In the genomic region with DNA sequence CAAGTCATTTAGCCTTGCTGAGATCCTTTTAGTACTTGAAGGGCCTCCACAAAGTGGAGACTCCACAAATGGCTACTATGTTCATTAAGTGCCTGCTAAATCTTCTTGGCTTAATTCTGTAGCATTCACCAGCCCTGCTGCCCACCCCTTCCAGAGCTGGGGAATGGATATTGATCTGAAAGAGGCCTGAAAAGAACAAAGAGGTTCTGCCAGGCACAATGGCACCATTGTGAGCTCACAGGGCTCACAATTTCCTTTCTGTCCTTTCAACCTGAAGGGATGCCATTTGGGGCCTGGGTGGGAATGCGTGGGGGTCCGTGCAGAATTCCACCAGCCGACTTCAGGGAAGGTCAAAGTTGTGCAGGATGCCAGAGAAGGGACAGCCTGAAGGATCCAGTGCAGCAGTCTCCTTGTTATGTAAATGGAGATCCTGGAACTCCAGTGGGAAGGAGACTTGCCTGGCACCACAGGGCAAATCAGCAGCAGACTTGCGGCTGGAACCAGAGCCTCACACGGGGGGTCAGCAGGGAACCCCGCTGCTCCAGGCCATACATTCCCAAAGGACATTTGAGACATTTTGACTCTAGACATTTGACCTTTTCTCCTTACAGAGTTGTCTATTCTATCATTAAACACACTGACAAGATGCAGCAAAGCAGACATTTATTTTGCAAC, we compare ENCODE assay signal across 18 cellular contexts. TPM values are rescaled to one million over a fixed set of nuclear protein-coding genes. Genes with fewer than 3 reads are reported as not detected.
DNase-seq lines count a peak whose midpoint lies in the region; ATAC-seq, FAIRE-seq and TF ChIP-seq lines count a peak whose summit lies in the region.
"Had no signal": no experiment of that assay in that cellular context is flagged by ENCODE, and none has a peak within 500 bp of the region (broad histone marks: within the 10 kb centered on the region; RNA-seq: fewer than 3 reads in every experiment).

No MANE protein-coding gene starts in this region.

- no peaks in the 10 kb centered on the region for H3K79me2 ChIP-seq in H1 (ENCODE audit: control insufficient read depth in 1 of 2, insufficient read depth in 2 of 2, low read length in 2 of 2)

- no peaks in the 10 kb centered on the region for H3K9me3 ChIP-seq in IMR-90 (ENCODE audit: control insufficient read depth, insufficient read depth, low read length)
- no peaks in the 10 kb centered on the region for H3K9me3 ChIP-seq in H1 (ENCODE audit: insufficient read depth in 2 of 2, low read depth in 1 of 2, low read length in 1 of 2)
- no peaks in the 10 kb centered on the region for H3K9me3 ChIP-seq in testis
- H3K9me3 ChIP-seq: BE2C, mucosa of descending colon, SJCRH30 had no signal

- no peaks in the 10 kb centered on the region for H3K23me2 ChIP-seq in H1 (ENCODE audit: low read depth, low read length)

- H3K18ac ChIP-seq in IMR-90 (ENCODE audit: low read depth, low read length) (peak overlapping the region; percentile 91), H1 (ENCODE audit: extremely low read depth, low read length) (no peak overlapping the region)

- H3K4me2 ChIP-seq in IMR-90 (ENCODE audit: low read depth, low read length) (peak overlapping the region; percentile 6; the same call in 1 of the 2 replicates), H1 (ENCODE audit: insufficient read depth in 1 of 2, low read depth in 2 of 2, low read length in 2 of 2) (peak overlapping the region in 1 of 2 experiments; percentile 20; a peak in 2 of 4 replicates)

- H3K4ac ChIP-seq in IMR-90 (ENCODE audit: low read depth, low read length): peak overlapping the region; percentile 49; the same call in 1 of the 2 replicates
- no peak overlapping the region for H3K4ac ChIP-seq in H1 (replicated peaks; ENCODE audit: insufficient read length, low read depth, low read length)

- H2BK120ac ChIP-seq in IMR-90 (ENCODE audit: low read depth, low read length) (peak overlapping the region; percentile 45), H1 (replicated peaks; ENCODE audit: low read depth, low read length) (no peak overlapping the region)

- H4K8ac ChIP-seq in IMR-90 (ENCODE audit: low read depth in 2 of 2, low read length in 2 of 2): peak overlapping the region; percentile 9 to 50; a peak in 2 of 4 replicates
- no peak overlapping the region for H4K8ac ChIP-seq in H1 (ENCODE audit: extremely low read depth, insufficient read depth, low read length)

- peak overlapping the region; percentile 74 for H2AK5ac ChIP-seq in IMR-90 (ENCODE audit: low read depth, low read length)
- H2AK5ac ChIP-seq in H1 (ENCODE audit: low read depth, low read length): no peak overlapping the region

- H3K27me3 ChIP-seq in IMR-90 (ENCODE audit: control insufficient read depth, insufficient read depth, low read length) (no peaks in the 10 kb centered on the region; the same call in 1 of the 2 replicates), H1 (replicated peaks in 1 of 4; ENCODE audit: control insufficient read depth in 3 of 4, extremely low read depth in 1 of 4, insufficient read depth in 3 of 4, low read length in 3 of 4) (no peaks in the 10 kb centered on the region), testis (no peaks in the 10 kb centered on the region)
- H3K27me3 ChIP-seq: BE2C, SJCRH30 had no signal

- H3K14ac ChIP-seq in IMR-90 (replicated peaks; ENCODE audit: low read depth, low read length) (no peak overlapping the region), H1 (ENCODE audit: insufficient read length) (no peak overlapping the region)

- ATAC-seq in IMR-90 (ENCODE audit: low read depth) (peak; percentile 72), HG03469 (IDR thresholded peaks at IDR 0.05; ENCODE audit: unreplicated experiment) (no peak)
- ATAC-seq: activated CD4-positive, alpha-beta T cell treated with anti-CD3 and anti-CD28 coated beads for 36 hours; left colon; mucosa of descending colon had no signal

- no peak overlapping the region for H2BK5ac ChIP-seq in IMR-90 (ENCODE audit: low read depth, low read length, poor library complexity, severe bottlenecking)
- no peak overlapping the region for H2BK5ac ChIP-seq in H1 (ENCODE audit: low read depth, low read length)

- H3K4me1 ChIP-seq in IMR-90 (ENCODE audit: control insufficient read depth, insufficient read depth, low read length) (peaks cover 17% of the 10 kb centered on the region), H1 (replicated peaks in 1 of 4; ENCODE audit: control insufficient read depth in 3 of 4, insufficient read depth in 4 of 4, low read length in 3 of 4) (peaks cover 3 to 8% (median 5%) of the 10 kb centered on the region in 4 experiments), testis (no peaks in the 10 kb centered on the region)
- H3K4me1 ChIP-seq: BE2C, SJCRH30 had no signal

- H3K9me1 ChIP-seq in IMR-90 (ENCODE audit: insufficient read depth, low read length): peaks cover 13% of the 10 kb centered on the region

- TF ChIP-seq EP300 in H1 (IDR thresholded peaks at IDR 0.05; ENCODE audit: borderline replicate concordance in 1 of 2, low read depth in 2 of 2, low read length in 2 of 2): no peak

- H4K5ac ChIP-seq in IMR-90 (ENCODE audit: low read depth, low read length): peak overlapping the region; percentile 30; the same call in 1 of the 2 replicates
- H4K5ac ChIP-seq in H1 (ENCODE audit: insufficient read length, low read depth, low read length): no peak overlapping the region

- H4K20me1 ChIP-seq in IMR-90 (ENCODE audit: insufficient read depth, low read length): no peaks in the 10 kb centered on the region
- H4K20me1 ChIP-seq in H1 (replicated peaks in 1 of 2; ENCODE audit: control insufficient read depth in 1 of 2, insufficient read depth in 2 of 2, low read length in 2 of 2): no peaks in the 10 kb centered on the region

- TF ChIP-seq POLR2A in IMR-90 (IDR thresholded peaks at IDR 0.05; ENCODE audit: low read depth, low read length): no peak
- no peak for TF ChIP-seq POLR2A in H1 (IDR thresholded peaks at IDR 0.05; ENCODE audit: control extremely low read depth in 1 of 2, low read depth in 2 of 2, low read length in 2 of 2)
- TF ChIP-seq POLR2A in testis (IDR thresholded peaks at IDR 0.05): no peak

- POLR2A ChIA-PET in IMR-90 (lab: Charles Lee; ENCODE audit: unreplicated experiment): no interaction called here
- POLR2A ChIA-PET in H1 (lab: Charles Lee; ENCODE audit: partially characterized antibody): interaction anchor here (1.2 to 2.8 kb wide), 2 partner anchors 12 to 22 kb away, joined by 4 to 13 read pairs; a partner anchor contains a TSS

- DNase-seq in IMR-90: no peak
- no peak for DNase-seq in H1 (ENCODE audit: low read depth in 1 of 2, low spot score in 2 of 2)
- peak; percentile 32 for DNase-seq in midbrain (lab: John Stamatoyannopoulos, UW)
- peak; percentile 75 for DNase-seq in testis
- no peak for DNase-seq in 8988T
- DNase-seq in RKO (ENCODE audit: low spot score): no peak
- DNase-seq: activated CD4-positive, alpha-beta T cell treated with anti-CD3 and anti-CD28 coated beads for 36 hours; BE2C; GF-D8; left colon; mucosa of descending colon; NCI-H1105; NCI-H2171; NCI-H69; SJCRH30; stimulated activated CD4-positive, alpha-beta T cell treated with anti-CD3 and anti-CD28 coated beads, Interleukin-2, amount 100 ng/mL, for 48 hours had no signal

- peak overlapping the region; percentile 70; the same call in 2 of the 3 replicates for H2BK15ac ChIP-seq in IMR-90 (ENCODE audit: low read depth, low read length)
- no peak overlapping the region for H2BK15ac ChIP-seq in H1 (ENCODE audit: low read length)

- H3K9ac ChIP-seq in IMR-90 (ENCODE audit: low read depth, low read length) (peak overlapping the region; percentile 17; the same call in 1 of the 2 replicates), H1 (replicated peaks in 1 of 4; ENCODE audit: extremely low read depth in 1 of 4, low read depth in 3 of 4, low read length in 3 of 4) (no peak overlapping the region)

- TF ChIP-seq CTCF in IMR-90 (conservative IDR thresholded peaks at IDR 0.05; ENCODE audit: low read depth, low read length) (no peak), H1 (IDR thresholded peaks at IDR 0.05; ENCODE audit: control extremely low read depth in 1 of 3, insufficient read depth in 1 of 3, low read depth in 1 of 3, low read length in 3 of 3) (no peak), testis (IDR thresholded peaks at IDR 0.05) (no peak)

- no TSS peak for BruUV-seq in IMR-90 (replicated peaks; lab: Mats Ljungman, UMichigan)

- no peak overlapping the region for H3K23ac ChIP-seq in IMR-90 (ENCODE audit: low read depth, low read length)
- H3K23ac ChIP-seq in H1 (ENCODE audit: insufficient read length): no peak overlapping the region

- H3K27ac ChIP-seq in IMR-90 (ENCODE audit: insufficient read depth, low read length): peak overlapping the region; percentile 64; the same call in 1 of the 2 replicates
- H3K27ac ChIP-seq in H1 (ENCODE audit: low read depth, low read length): no peak overlapping the region
- peak overlapping the region in 1 of 2 donors; percentile 50 for H3K27ac ChIP-seq in testis
- H3K27ac ChIP-seq: SJCRH30 had no signal

- H3K4me3 ChIP-seq in IMR-90 (ENCODE audit: insufficient read depth, low read depth, low read length) (no peak overlapping the region), H1 (ENCODE audit: extremely low read depth in 1 of 4, insufficient read depth in 2 of 4, low read depth in 3 of 4, low read length in 4 of 4) (no peak overlapping the region), testis (no peak overlapping the region)
- H3K4me3 ChIP-seq: mucosa of descending colon, SJCRH30 had no signal

- H2AK9ac ChIP-seq in IMR-90 (replicated peaks; ENCODE audit: low read depth, low read length, poor library complexity): peak overlapping the region; percentile 5

- H3K79me1 ChIP-seq in IMR-90 (ENCODE audit: low read depth in 1 of 2, low read length in 2 of 2) (0 out of 4 replicates have a peak, but pooled peaks cover 0 to 6% of the 10 kb centered on the region in 2 experiments), H1 (ENCODE audit: low read depth, low read length) (no peaks in the 10 kb centered on the region)

- no peaks in the 10 kb centered on the region for H3K36me3 ChIP-seq in IMR-90 (ENCODE audit: control insufficient read depth, insufficient read depth, low read length)
- H3K36me3 ChIP-seq in H1 (ENCODE audit: control insufficient read depth in 2 of 4, insufficient read depth in 4 of 4, low read length in 3 of 4): no peaks in the 10 kb centered on the region
- no peaks in the 10 kb centered on the region for H3K36me3 ChIP-seq in testis (ENCODE audit: low read depth, missing control alignments)
- H3K36me3 ChIP-seq: BE2C, SJCRH30 had no signal

- H2BK12ac ChIP-seq in H1 (ENCODE audit: low read depth, low read length): peak overlapping the region; percentile 39; the same call in 1 of the 2 replicates

- H4K91ac ChIP-seq in IMR-90 (ENCODE audit: insufficient read depth, low read depth, low read length): peak overlapping the region; percentile 43
- no peak overlapping the region for H4K91ac ChIP-seq in H1 (replicated peaks; ENCODE audit: insufficient read length, low read length)

- FAIRE-seq in H1 (lab: Jason Lieb, UNC): no peak
- FAIRE-seq: GM12891 had no signal

- H2BK20ac ChIP-seq in IMR-90 (ENCODE audit: low read depth, low read length): peak overlapping the region; percentile 42; the same call in 1 of the 2 replicates
- H2BK20ac ChIP-seq in H1 (ENCODE audit: low read length): no peak overlapping the region

- CTCF ChIA-PET in IMR-90 (lab: Yijun Ruan, JAX) (no interaction called here), H1 (lab: Charles Lee; ENCODE audit: partially characterized antibody) (interaction anchor here (0.7 to 1.6 kb wide), 4 partner anchors 9 to 1221 kb away, joined by 3 to 8 read pairs (median 6); no protein-coding TSS in a partner anchor)

- no peak overlapping the region for H3K56ac ChIP-seq in IMR-90 (ENCODE audit: extremely low read depth, insufficient read depth, low read length)
- no peak overlapping the region for H3K56ac ChIP-seq in H1 (replicated peaks; ENCODE audit: insufficient read length, low read depth, low read length)

- no peak overlapping the region for H2AFZ ChIP-seq in IMR-90 (replicated peaks; ENCODE audit: low read length, poor library complexity)
- H2AFZ ChIP-seq in H1 (ENCODE audit: low read length): no peak overlapping the region

- dilution Hi-C loops in IMR-90 (cut with HindIII; ENCODE audit: low sequenced_read_pairs, unreplicated experiment): no loop called here

- intact Hi-C loops in IMR-90 (cut with micrococcal nuclease): no loop called here
- intact Hi-C loops in testis (cut with DNase I; ENCODE audit: low total_unique reads): no loop called here

- TF ChIP-seq RAD21 in IMR-90 (IDR thresholded peaks at IDR 0.05; ENCODE audit: low read length) (no peak), H1 (IDR thresholded peaks at IDR 0.05 in 1 of 2, conservative IDR thresholded peaks at IDR 0.05 in 1 of 2; ENCODE audit: low read depth in 2 of 2, low read length in 2 of 2) (no peak)

- in situ Hi-C loops in IMR-90 (cut with MboI; ENCODE audit: low sequenced_read_pairs): no loop called here

- no CpG with 5 or more reads among the region's 6 CpGs for WGBS in IMR-90 (ENCODE audit: extremely low coverage in 2 of 2, insufficient read length in 1 of 2), 2 experiments
- WGBS in H1 (ENCODE audit: extremely low coverage in 1 of 2, insufficient coverage in 1 of 2, insufficient read length in 1 of 2, insufficient replicate concordance in 2 of 2, low coverage in 1 of 2, low lambda C conversion rate in 2 of 2, missing lambda C conversion rate in 1 of 2), 2 experiments: 35% methylated on average over 6 of the region's 6 CpGs; no CpG with 5 or more reads in 1 of the 2 experiments
- WGBS in testis, 2 donors: 48 to 78% methylated on average over 6 of the region's 6 CpGs

RNA-seq across cellular contexts. Expression of a gene that starts 21.6 kb away (rescaled TPM):
- 217 and 485 TPM in 2 replicates for total RNA-seq in IMR-90 (2012; rRNA removed)
- 354 and 392 TPM in 2 replicates for polyA plus RNA-seq in IMR-90 (2012; rRNA removed)
- polyA plus RNA-seq in IMR-90 (2012; cell fraction: cytosol; rRNA removed): 33.6 and 79.5 TPM in 2 replicates
- 6.7 and 91.3 TPM in 2 replicates for polyA plus RNA-seq in IMR-90 (2012; cell fraction: nucleus; rRNA removed; ENCODE audit: low replicate concordance)
- total RNA-seq in H1 (2021; fragmentation: NEBNext Ultra II Directional; extraction: Animal tissue kit (Norgen Biotek cat#: 25700)): 533 and 562 TPM in 2 replicates
- 127 and 260 TPM in 2 replicates for polyA plus RNA-seq in H1 (2011; rRNA removed)
- polyA plus RNA-seq in H1 (2011; cell fraction: cytosol; rRNA removed): 455 TPM
- 66.3 TPM for polyA plus RNA-seq in H1 (2011; cell fraction: nucleus; rRNA removed)
- polyA plus RNA-seq in H1 (2012, experiment 1 of 2): 484 to 839 TPM (median 577 TPM) in 4 replicates
- polyA plus RNA-seq in H1 (2012, experiment 2 of 2): 73.1 TPM
- 575 TPM for polyA plus RNA-seq in H1 (2013, experiment 1 of 2)
- polyA plus RNA-seq in H1 (2013, experiment 2 of 2): 580 TPM
- 100 and 144 TPM in 2 replicates for polyA minus RNA-seq in H1 (2011; rRNA and poly(A)+ RNA removed)
- polyA minus RNA-seq in H1 (2011; cell fraction: cytosol; rRNA and poly(A)+ RNA removed): 121 TPM
- polyA minus RNA-seq in H1 (2011; cell fraction: nucleus; rRNA and poly(A)+ RNA removed): 98.9 TPM
- total RNA-seq in testis: 100 to 1,000 TPM; 413 to 414 TPM
- 1,132 TPM for polyA plus RNA-seq in testis (ENCODE audit: insufficient read depth, low read depth, low replicate concordance)

RNA-seq across cellular contexts. Expression of a gene that starts 39.8 kb away (rescaled TPM):
- total RNA-seq in IMR-90 (2012; rRNA removed) (0.83 and 1.4 TPM in 2 replicates), testis (10 to 100 TPM; 11.6 to 11.9 TPM)
- polyA plus RNA-seq in IMR-90 (2012; rRNA removed) (12.6 and 13.2 TPM in 2 replicates), H1 (2011; rRNA removed) (27.9 and 54.6 TPM in 2 replicates), testis (ENCODE audit: insufficient read depth, low read depth, low replicate concordance) (5.7 TPM)
- 10.8 and 17.1 TPM in 2 replicates for polyA plus RNA-seq in IMR-90 (2012; cell fraction: cytosol; rRNA removed)
- 42.6 and 102 TPM in 2 replicates for polyA plus RNA-seq in IMR-90 (2012; cell fraction: nucleus; rRNA removed; ENCODE audit: low replicate concordance)
- 43.1 and 45.2 TPM in 2 replicates for total RNA-seq in H1 (2021; fragmentation: NEBNext Ultra II Directional; extraction: Animal tissue kit (Norgen Biotek cat#: 25700))
- 30.9 TPM for polyA plus RNA-seq in H1 (2011; cell fraction: cytosol; rRNA removed)
- 185 TPM for polyA plus RNA-seq in H1 (2011; cell fraction: nucleus; rRNA removed)
- polyA plus RNA-seq in H1 (2012, experiment 1 of 2): 23.0 to 41.5 TPM (median 38.0 TPM) in 4 replicates
- 23.5 TPM for polyA plus RNA-seq in H1 (2012, experiment 2 of 2)
- polyA plus RNA-seq in H1 (2013, experiment 1 of 2): 43.7 TPM
- 36.1 TPM for polyA plus RNA-seq in H1 (2013, experiment 2 of 2)
- polyA minus RNA-seq in H1 (2011; rRNA and poly(A)+ RNA removed): 22.3 and 28.5 TPM in 2 replicates
- polyA minus RNA-seq in H1 (2011; cell fraction: cytosol; rRNA and poly(A)+ RNA removed): 29.9 TPM
- 54.6 TPM for polyA minus RNA-seq in H1 (2011; cell fraction: nucleus; rRNA and poly(A)+ RNA removed)

Comparison
In these comparisons a context has a peak if more than half of its experiments do, and no peak if none do; other contexts are left out.
1. DNase-seq: peak in midbrain (single experiment) and testis (single experiment); none in IMR-90 (single experiment), H1 (0 of 2), 8988T (single experiment) and RKO (single experiment).